In genomic region chr3:101574388-101575156, GRCh38 we compare ENCODE assay signal across 8 cellular contexts. TPM values are rescaled to one million over a fixed set of nuclear protein-coding genes. Genes with fewer than 3 reads are reported as not detected.
DNase-seq lines count a peak whose midpoint lies in the region; ATAC-seq and TF ChIP-seq lines count a peak whose summit lies in the region.

No MANE protein-coding gene starts in this region.

- H3K4me3 ChIP-seq in AG09309 (ENCODE audit: control insufficient read depth, low read depth, low read length), result peak overlapping the region; percentile 87
- H3K4me3 ChIP-seq in esophagus squamous epithelium, result peak overlapping the region; percentile 71 to 93 (median 87)
- H3K4me3 ChIP-seq in thyroid gland (replicated peaks in 1 of 3), result peak overlapping the region; percentile 46 to 89 (median 78)

- H3K9me3 Mint-ChIP-seq in activated CD4-positive, alpha-beta T cell treated with anti-CD3 and anti-CD28 coated beads, Interleukin-2, amount 10 ng/mL, durations not matched to agents 7 days and 5 days, result no peaks in the 10 kb centered on the region

- H3K4me1 Mint-ChIP-seq in activated CD4-positive, alpha-beta T cell treated with anti-CD3 and anti-CD28 coated beads, Interleukin-2, amount 10 ng/mL, durations not matched to agents 7 days and 5 days, result peaks cover 72% of the 10 kb centered on the region

- H3K27me3 ChIP-seq in esophagus squamous epithelium (no peaks in the 10 kb centered on the region), thyroid gland (no peaks in the 10 kb centered on the region)

- POLR2A ChIA-PET in activated CD4-positive, alpha-beta T cell treated with anti-CD3 and anti-CD28 coated beads, Interleukin-2, amount 10 ng/mL, durations not matched to agents 7 days and 5 days (lab: Charles Lee), result interaction anchor here (0.6 to 1.0 kb wide), 2 partner anchors 103 to 531 kb away, joined by 3 to 4 read pairs; no protein-coding TSS in a partner anchor

- H3K9me3 ChIP-seq in esophagus squamous epithelium (no peaks in the 10 kb centered on the region), thyroid gland (no peaks in the 10 kb centered on the region)

- peak overlapping the region; percentile 83 for H3K4me3 Mint-ChIP-seq in activated CD4-positive, alpha-beta T cell treated with anti-CD3 and anti-CD28 coated beads, Interleukin-2, amount 10 ng/mL, durations not matched to agents 7 days and 5 days

- TF ChIP-seq POLR2A in esophagus squamous epithelium (IDR thresholded peaks at IDR 0.05), result no peak
- peak in 1 of 2 donors; percentile 9 for TF ChIP-seq POLR2A in thyroid gland (IDR thresholded peaks at IDR 0.05)

- ATAC-seq in GM18499 (IDR thresholded peaks at IDR 0.05; ENCODE audit: insufficient read depth, unreplicated experiment), result peak; percentile 31
- ATAC-seq in HG02870 (IDR thresholded peaks at IDR 0.05; ENCODE audit: unreplicated experiment), result peak; percentile 35

- TF ChIP-seq CTCF in AG09309 (IDR thresholded peaks at IDR 0.05; ENCODE audit: control insufficient read depth, insufficient read depth, low read depth, low read length, missing control alignments) (no peak), esophagus squamous epithelium (IDR thresholded peaks at IDR 0.05) (no peak), thyroid gland (IDR thresholded peaks at IDR 0.05) (no peak)

- CTCF ChIA-PET in activated CD4-positive, alpha-beta T cell treated with anti-CD3 and anti-CD28 coated beads, Interleukin-2, amount 10 ng/mL, durations not matched to agents 7 days and 5 days (lab: Charles Lee), result interaction anchor here (0.7 to 2.0 kb wide), 20 partner anchors 10 to 1314 kb away, joined by 3 to 21 read pairs (median 3); partner anchors contain the start of genes TBC1D23, TRMT10C and ZBTB11

- H3K4me1 ChIP-seq in esophagus squamous epithelium, result peaks cover 0 to 62% (median 22%) of the 10 kb centered on the region in 3 donors
- peaks cover 5 to 19% of the 10 kb centered on the region in 2 donors for H3K4me1 ChIP-seq in thyroid gland

- H3K27ac ChIP-seq in esophagus squamous epithelium (peak overlapping the region; percentile 95 to 100 (median 99)), thyroid gland (peak overlapping the region; percentile 95 to 97 (median 95))

- intact Hi-C loops in esophagus squamous epithelium (cut with DNase I) (loop anchor here (5.0 kb wide), 1 partner anchor 108 kb away; no protein-coding TSS in a partner anchor), thyroid gland (cut with DNase I) (loop anchor here (5.0 kb wide), 1 partner anchor 103 kb away; the partner anchor contains the start of gene ZBTB11)

- H3K36me3 ChIP-seq in esophagus squamous epithelium (peaks cover 0 to 23% (median 6%) of the 10 kb centered on the region in 3 donors), thyroid gland (peaks cover 0 to under 1% of the 10 kb centered on the region in 2 donors)

- DNase-seq in AG09309 (ENCODE audit: low read depth) (peak; percentile 21), NCI-H1417 (lab: John Stamatoyannopoulos, UW) (peak; percentile 18 to 94 (median 89)), esophagus squamous epithelium (lab: John Stamatoyannopoulos, UW) (no peak), myocyte (ENCODE audit: low read depth) (peak; percentile 62), thyroid gland (peak; percentile 72 to 83)
- peak; percentile 62 for DNase-seq in activated CD4-positive, alpha-beta T cell treated with anti-CD3 and anti-CD28 coated beads, Interleukin-2, amount 10 ng/mL, durations not matched to agents 7 days and 5 days

- 0 to 1% methylated on average over 14 to 15 of the region's 42 CpGs for WGBS in esophagus squamous epithelium, 2 donors
- 0 to 1% methylated on average over 20 to 29 of the region's 42 CpGs for WGBS in thyroid gland, 2 donors

- peaks cover 19% of the 10 kb centered on the region for H3K36me3 Mint-ChIP-seq in activated CD4-positive, alpha-beta T cell treated with anti-CD3 and anti-CD28 coated beads, Interleukin-2, amount 10 ng/mL, durations not matched to agents 7 days and 5 days (ENCODE audit: low read depth)

- H3K27me3 Mint-ChIP-seq in activated CD4-positive, alpha-beta T cell treated with anti-CD3 and anti-CD28 coated beads, Interleukin-2, amount 10 ng/mL, durations not matched to agents 7 days and 5 days, result no peaks in the 10 kb centered on the region

- H3K27ac Mint-ChIP-seq in activated CD4-positive, alpha-beta T cell treated with anti-CD3 and anti-CD28 coated beads, Interleukin-2, amount 10 ng/mL, durations not matched to agents 7 days and 5 days, result peak overlapping the region; percentile 99

RNA-seq across cellular contexts. Expression of gene PCNP, which starts 0.6 kb away (rescaled TPM):
- total RNA-seq in activated CD4-positive, alpha-beta T cell treated with anti-CD3 and anti-CD28 coated beads, Interleukin-2, amount 10 ng/mL, durations not matched to agents 7 days and 5 days, result 100 to 1,000 TPM; 169 to 191 TPM
- total RNA-seq in esophagus squamous epithelium (100 to 1,000 TPM in 1 of 4 donors, 10 to 100 TPM in 3; 36.2 to 106 (median 56.9) TPM), myocyte (57.4 and 58.0 TPM in 2 replicates), thyroid gland (100 to 1,000 TPM in 3 of 4 donors, 10 to 100 TPM in 1; 93.4 to 145 (median 123) TPM)
- 70.3 TPM for polyA plus RNA-seq in myocyte (2012)

RNA-seq across cellular contexts. Expression of gene TRMT10C, which starts 12.9 kb away (rescaled TPM):
- total RNA-seq in activated CD4-positive, alpha-beta T cell treated with anti-CD3 and anti-CD28 coated beads, Interleukin-2, amount 10 ng/mL, durations not matched to agents 7 days and 5 days, result 10 to 100 TPM; 26.4 to 31.7 TPM
- total RNA-seq in esophagus squamous epithelium, result 10 to 100 TPM; 15.3 to 32.8 (median 27.7) TPM
- total RNA-seq in myocyte, result 39.2 and 40.5 TPM in 2 replicates
- polyA plus RNA-seq in myocyte (2012), result 9.8 TPM
- total RNA-seq in thyroid gland, result 10 to 100 TPM; 11.7 to 22.2 (median 18.6) TPM
